Comparison of ENCODE assay signal across 8 cellular contexts in genomic region chr19:18762125-18763023, GRCh38. TPM values are rescaled to one million over a fixed set of nuclear protein-coding genes. Genes with fewer than 3 reads are reported as not detected.
DNase-seq lines count a peak whose midpoint lies in the region; FAIRE-seq and TF ChIP-seq lines count a peak whose summit lies in the region.
"Had no signal": no experiment of that assay in that cellular context is flagged by ENCODE, and none has a peak within 500 bp of the region (broad histone marks: within the 10 kb centered on the region; RNA-seq: fewer than 3 reads in every experiment).

No MANE protein-coding gene starts in this region.

- H3K27me3 ChIP-seq in transverse colon (no peaks in the 10 kb centered on the region), brain microvascular endothelial cell (replicated peaks) (no peaks in the 10 kb centered on the region)

- no peak for FAIRE-seq in frontal cortex (lab: Jason Lieb, UNC)
- FAIRE-seq: H1 had no signal

- TF ChIP-seq CTCF in astrocyte of the spinal cord (IDR thresholded peaks at IDR 0.05; ENCODE audit: low read depth, low read length), result no peak
- no peak for TF ChIP-seq CTCF in transverse colon (IDR thresholded peaks at IDR 0.05)
- TF ChIP-seq CTCF in brain microvascular endothelial cell (IDR thresholded peaks at IDR 0.05; ENCODE audit: low read depth, low read length, missing control alignments), result no peak

- in situ Hi-C loops in astrocyte of the spinal cord (cut with HindIII; ENCODE audit: low sequenced_read_pairs), result no loop called here
- in situ Hi-C loops in transverse colon (cut with MboI; ENCODE audit: low pct_ligation_motif_present in 1 of 4, low pct_unique_long_range_greater_than_20kb in 1 of 4, low sequenced_read_pairs in 3 of 4), result no loop called here
- in situ Hi-C loops in brain microvascular endothelial cell (cut with HindIII; ENCODE audit: low pct_ligation_motif_present, low sequenced_read_pairs), result no loop called here

- H3K4me3 ChIP-seq in astrocyte of the spinal cord (ENCODE audit: low read depth, low read length) (no peak overlapping the region), transverse colon (no peak overlapping the region), brain microvascular endothelial cell (ENCODE audit: low read depth, low read length) (no peak overlapping the region)

- no peak overlapping the region for H3K4me3 Mint-ChIP-seq in activated CD4-positive, alpha-beta T cell treated with anti-CD3 and anti-CD28 coated beads, Interleukin-2, amount 10 ng/mL, durations not matched to agents 24 days and 14 days

- H3K36me3 Mint-ChIP-seq in activated CD4-positive, alpha-beta T cell treated with anti-CD3 and anti-CD28 coated beads, Interleukin-2, amount 10 ng/mL, durations not matched to agents 24 days and 14 days (ENCODE audit: low read depth), result no peaks in the 10 kb centered on the region

- 35% methylated on average over 29 of the region's 35 CpGs; no CpG with 5 or more reads in 1 of the 2 donors for WGBS in transverse colon (ENCODE audit: low coverage in 1 of 2), 2 donors

- H3K27ac ChIP-seq in transverse colon (peak overlapping the region; percentile 7 to 67 (median 56)), brain microvascular endothelial cell (no peak overlapping the region)

- no peaks in the 10 kb centered on the region for H3K9me3 Mint-ChIP-seq in activated CD4-positive, alpha-beta T cell treated with anti-CD3 and anti-CD28 coated beads, Interleukin-2, amount 10 ng/mL, durations not matched to agents 24 days and 14 days

- H3K36me3 ChIP-seq in transverse colon (no peaks in the 10 kb centered on the region), brain microvascular endothelial cell (replicated peaks) (no peaks in the 10 kb centered on the region)

- peaks cover 13 to 18% (median 17%) of the 10 kb centered on the region in 4 donors for H3K4me1 ChIP-seq in transverse colon

- no peak for TF ChIP-seq POLR2A in transverse colon (IDR thresholded peaks at IDR 0.05)

- H3K27ac Mint-ChIP-seq in activated CD4-positive, alpha-beta T cell treated with anti-CD3 and anti-CD28 coated beads, Interleukin-2, amount 10 ng/mL, durations not matched to agents 24 days and 14 days, result no peak overlapping the region

- H3K27me3 Mint-ChIP-seq in activated CD4-positive, alpha-beta T cell treated with anti-CD3 and anti-CD28 coated beads, Interleukin-2, amount 10 ng/mL, durations not matched to agents 24 days and 14 days, result no peaks in the 10 kb centered on the region

- intact Hi-C loops in transverse colon (cut with DNase I; ENCODE audit: low total_unique reads), result no loop called here
- intact Hi-C loops in activated CD4-positive, alpha-beta T cell treated with anti-CD3 and anti-CD28 coated beads, Interleukin-2, amount 10 ng/mL, durations not matched to agents 24 days and 14 days (cut with micrococcal nuclease), result no loop called here

- TF ChIP-seq EP300 in transverse colon (IDR thresholded peaks at IDR 0.05; ENCODE audit: low read depth), result no peak

- H3K9me3 ChIP-seq in transverse colon, result no peaks in the 10 kb centered on the region

- no peaks in the 10 kb centered on the region for H3K4me1 Mint-ChIP-seq in activated CD4-positive, alpha-beta T cell treated with anti-CD3 and anti-CD28 coated beads, Interleukin-2, amount 10 ng/mL, durations not matched to agents 24 days and 14 days

- DNase-seq in NCI-H1694 (lab: John Stamatoyannopoulos, UW) (peak; percentile 87), astrocyte of the spinal cord (ENCODE audit: low read depth, low spot score) (peak; percentile 35), kidney glomerular epithelial cell (lab: John Stamatoyannopoulos, UW) (peak; percentile 60), transverse colon (peak; percentile 87), brain microvascular endothelial cell (no peak), frontal cortex (ENCODE audit: low spot score in 2 of 2) (no peak)
- no peak for DNase-seq in activated CD4-positive, alpha-beta T cell treated with anti-CD3 and anti-CD28 coated beads, Interleukin-2, amount 10 ng/mL, durations not matched to agents 24 days and 14 days

RNA-seq across cellular contexts. Expression of gene COMP, which starts 28.7 kb away (rescaled TPM):
- total RNA-seq in transverse colon (under 1 TPM in 2 of 4 donors, not detected in 2; 0.32 to 0.55 TPM), frontal cortex (not detected)
- not detected in 2 replicates for total RNA-seq in activated CD4-positive, alpha-beta T cell treated with anti-CD3 and anti-CD28 coated beads, Interleukin-2, amount 10 ng/mL, durations not matched to agents 24 days and 14 days

Comparison
In these comparisons a context has a peak if more than half of its experiments do, and no peak if none do; other contexts are left out.
1. DNase-seq: peak in NCI-H1694 (single experiment), astrocyte of the spinal cord (single experiment), kidney glomerular epithelial cell (single experiment) and transverse colon (single experiment); none in activated CD4-positive, alpha-beta T cell treated with anti-CD3 and anti-CD28 coated beads, Interleukin-2, amount 10 ng/mL, durations not matched to agents 24 days and 14 days (single experiment), brain microvascular endothelial cell (single experiment) and frontal cortex (0 of 2).